In the genomic region with DNA sequence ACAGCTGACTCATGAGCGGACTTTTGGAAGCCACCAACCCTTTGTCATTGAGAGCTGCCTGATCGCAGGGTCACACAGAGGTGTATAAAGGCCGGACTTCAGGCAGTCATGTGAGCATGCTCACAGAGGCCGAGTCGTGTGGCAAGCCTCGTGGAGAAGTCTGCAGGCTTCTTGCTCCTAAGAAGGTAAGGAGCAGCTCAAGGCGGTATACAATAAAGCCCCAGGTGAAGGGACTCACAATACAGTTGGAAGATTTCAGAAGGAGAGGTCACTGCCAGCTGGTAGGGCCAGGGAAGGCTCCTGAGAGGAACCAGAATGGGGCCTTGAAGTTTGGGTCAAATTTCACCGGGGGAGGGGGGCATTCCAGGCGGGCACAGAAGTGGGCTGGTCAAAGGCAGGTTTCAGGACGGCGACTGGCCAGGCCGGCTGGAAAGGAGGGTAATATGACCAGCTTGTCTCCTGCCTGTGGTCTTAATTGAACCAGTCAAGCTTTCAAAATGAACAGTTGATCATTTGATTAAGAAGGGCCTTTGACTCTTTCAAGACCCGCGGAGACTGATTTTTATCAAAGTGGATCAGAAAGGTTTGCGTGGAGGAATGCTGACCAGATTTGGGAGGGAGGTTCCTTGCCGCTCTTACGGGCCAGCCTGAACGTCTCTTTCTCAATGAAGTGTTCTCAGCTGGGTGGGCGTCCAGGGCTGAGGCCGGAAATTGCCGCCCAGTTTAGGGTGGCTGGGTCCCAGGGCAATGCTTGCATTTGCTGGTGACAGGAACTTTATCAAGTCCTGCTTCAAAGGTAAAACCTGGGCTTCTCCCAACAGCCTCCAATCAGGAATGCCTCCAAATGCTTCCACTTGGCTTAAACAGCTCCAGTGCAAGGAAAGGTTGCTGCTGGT, we compare ENCODE assay signal across 2 cellular contexts.
TF ChIP-seq lines count a peak whose summit lies in the region.

No MANE protein-coding gene starts in this region.

TF ChIP-seq in HCT116, 20 proteins besides CTCF, POLR2A, EP300 and RAD21:
- no peak for TF ChIP-seq MAX (IDR thresholded peaks at IDR 0.05)
- TF ChIP-seq EZH2 (IDR thresholded peaks at IDR 0.05), result no peak
- TF ChIP-seq, protein P1, sequence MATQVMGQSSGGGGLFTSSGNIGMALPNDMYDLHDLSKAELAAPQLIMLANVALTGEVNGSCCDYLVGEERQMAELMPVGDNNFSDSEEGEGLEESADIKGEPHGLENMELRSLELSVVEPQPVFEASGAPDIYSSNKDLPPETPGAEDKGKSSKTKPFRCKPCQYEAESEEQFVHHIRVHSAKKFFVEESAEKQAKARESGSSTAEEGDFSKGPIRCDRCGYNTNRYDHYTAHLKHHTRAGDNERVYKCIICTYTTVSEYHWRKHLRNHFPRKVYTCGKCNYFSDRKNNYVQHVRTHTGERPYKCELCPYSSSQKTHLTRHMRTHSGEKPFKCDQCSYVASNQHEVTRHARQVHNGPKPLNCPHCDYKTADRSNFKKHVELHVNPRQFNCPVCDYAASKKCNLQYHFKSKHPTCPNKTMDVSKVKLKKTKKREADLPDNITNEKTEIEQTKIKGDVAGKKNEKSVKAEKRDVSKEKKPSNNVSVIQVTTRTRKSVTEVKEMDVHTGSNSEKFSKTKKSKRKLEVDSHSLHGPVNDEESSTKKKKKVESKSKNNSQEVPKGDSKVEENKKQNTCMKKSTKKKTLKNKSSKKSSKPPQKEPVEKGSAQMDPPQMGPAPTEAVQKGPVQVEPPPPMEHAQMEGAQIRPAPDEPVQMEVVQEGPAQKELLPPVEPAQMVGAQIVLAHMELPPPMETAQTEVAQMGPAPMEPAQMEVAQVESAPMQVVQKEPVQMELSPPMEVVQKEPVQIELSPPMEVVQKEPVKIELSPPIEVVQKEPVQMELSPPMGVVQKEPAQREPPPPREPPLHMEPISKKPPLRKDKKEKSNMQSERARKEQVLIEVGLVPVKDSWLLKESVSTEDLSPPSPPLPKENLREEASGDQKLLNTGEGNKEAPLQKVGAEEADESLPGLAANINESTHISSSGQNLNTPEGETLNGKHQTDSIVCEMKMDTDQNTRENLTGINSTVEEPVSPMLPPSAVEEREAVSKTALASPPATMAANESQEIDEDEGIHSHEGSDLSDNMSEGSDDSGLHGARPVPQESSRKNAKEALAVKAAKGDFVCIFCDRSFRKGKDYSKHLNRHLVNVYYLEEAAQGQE (IDR thresholded peaks at IDR 0.05; ENCODE audit: low read depth), result no peak
- no peak for TF ChIP-seq SP1 (IDR thresholded peaks at IDR 0.05; ENCODE audit: low read depth)
- no peak for TF ChIP-seq EZH2phosphoT487 (IDR thresholded peaks at IDR 0.05; ENCODE audit: borderline replicate concordance)
- TF ChIP-seq, protein P2, sequence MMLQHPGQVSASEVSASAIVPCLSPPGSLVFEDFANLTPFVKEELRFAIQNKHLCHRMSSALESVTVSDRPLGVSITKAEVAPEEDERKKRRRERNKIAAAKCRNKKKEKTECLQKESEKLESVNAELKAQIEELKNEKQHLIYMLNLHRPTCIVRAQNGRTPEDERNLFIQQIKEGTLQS (IDR thresholded peaks at IDR 0.05), result no peak
TF ChIP-seq in HCT116: peak in this region for 0.

TF ChIP-seq in H1, 55 proteins besides CTCF, POLR2A, EP300 and RAD21:
- TF ChIP-seq MAFK (IDR thresholded peaks at IDR 0.05; ENCODE audit: low read depth, low read length) (no peak), KDM1A (IDR thresholded peaks at IDR 0.05; ENCODE audit: borderline replicate concordance, low read length) (no peak), RBBP5 (IDR thresholded peaks at IDR 0.05; ENCODE audit: borderline replicate concordance, low read depth, low read length) (peak; percentile 38; the same call in 1 of the 2 replicates), EZH2 (IDR thresholded peaks at IDR 0.05; ENCODE audit: low read depth, low read length, severe bottlenecking) (no peak), ZNF274 (IDR thresholded peaks at IDR 0.05; ENCODE audit: borderline replicate concordance, extremely low read depth, low read length) (no peak), EGR1 (IDR thresholded peaks at IDR 0.05; ENCODE audit: borderline replicate concordance, low read depth, low read length) (no peak), SAP30 (IDR thresholded peaks at IDR 0.05; ENCODE audit: insufficient read depth, insufficient replicate concordance, low read length) (no peak), JUND (IDR thresholded peaks at IDR 0.05; ENCODE audit: low read length) (peak; percentile 42; the same call in 1 of the 2 replicates), CBX8 (IDR thresholded peaks at IDR 0.05; ENCODE audit: borderline replicate concordance, low read depth, low read length) (no peak), SP1 (IDR thresholded peaks at IDR 0.05; ENCODE audit: low read depth, low read length) (no peak), NRF1 (IDR thresholded peaks at IDR 0.05; ENCODE audit: low read depth, low read length) (no peak), CHD1 (IDR thresholded peaks at IDR 0.05; ENCODE audit: low read depth, low read length) (no peak), E2F6 (IDR thresholded peaks at IDR 0.05) (peak; percentile 60), ASH2L (IDR thresholded peaks at IDR 0.05; ENCODE audit: low read length) (peak; percentile 52), TEAD4 (IDR thresholded peaks at IDR 0.05; ENCODE audit: low read depth, low read length) (peak; percentile 85), GABPA (IDR thresholded peaks at IDR 0.05; ENCODE audit: borderline replicate concordance, insufficient read depth, low read length) (no peak), JUN (IDR thresholded peaks at IDR 0.05; ENCODE audit: low read depth, low read length) (no peak), KDM5A (IDR thresholded peaks at IDR 0.05; ENCODE audit: low read length) (no peak), MAX (IDR thresholded peaks at IDR 0.05) (peak; percentile 64), CTBP2 (IDR thresholded peaks at IDR 0.05; ENCODE audit: borderline replicate concordance, insufficient read depth, insufficient read length, low read length) (no peak), SIRT6 (IDR thresholded peaks at IDR 0.05; ENCODE audit: low read length) (no peak), YY1 (IDR thresholded peaks at IDR 0.05; ENCODE audit: low read depth, low read length) (no peak), NANOG (IDR thresholded peaks at IDR 0.05; ENCODE audit: insufficient read depth, low read depth, low read length, poor library complexity, severe bottlenecking) (no peak), HDAC2 (IDR thresholded peaks at IDR 0.05; ENCODE audit: borderline replicate concordance in 1 of 2, low read depth in 2 of 2, low read length in 2 of 2) (no peak), GTF2F1 (IDR thresholded peaks at IDR 0.05; ENCODE audit: borderline replicate concordance, low read depth, low read length) (no peak), SIN3A (conservative IDR thresholded peaks at IDR 0.05 in 1 of 2, IDR thresholded peaks at IDR 0.05 in 1 of 2; ENCODE audit: low read depth in 1 of 2, low read length in 2 of 2) (no peak)
- TF ChIP-seq, protein P2 (IDR thresholded peaks at IDR 0.05; ENCODE audit: insufficient read depth, low read depth, low read length), result no peak
